Comparison of ENCODE assay signal across 2 cellular contexts in genomic region chr15:37008205-37008604, GRCh38.
TF ChIP-seq lines count a peak whose summit lies in the region.

No MANE protein-coding gene starts in this region.

TF ChIP-seq in HepG2, 621 proteins besides CTCF, POLR2A, EP300 and RAD21 (continued from another document):
- TF ChIP-seq ZNF225 (CRISPR knock-in tag; IDR thresholded peaks at IDR 0.05) = no peak
- 0 out of 2 replicates have a peak, but pooled peaks have one; percentile 27 for TF ChIP-seq PPARG (CRISPR knock-in tag; conservative IDR thresholded peaks at IDR 0.05)
- peak; percentile 24; the same call in 1 of the 2 replicates for TF ChIP-seq HNF4G (IDR thresholded peaks at IDR 0.05; ENCODE audit: borderline replicate concordance, low read depth, low read length)
- TF ChIP-seq HNF4G (CRISPR knock-in tag; IDR thresholded peaks at IDR 0.05; ENCODE audit: borderline replicate concordance, low read depth) = no peak
- no peak for TF ChIP-seq MTA1 (CRISPR knock-in tag; IDR thresholded peaks at IDR 0.05; ENCODE audit: borderline replicate concordance)
- TF ChIP-seq HNF4A (CRISPR knock-in tag; IDR thresholded peaks at IDR 0.05) = peak; percentile 41
- no peak for TF ChIP-seq IKZF1 (IDR thresholded peaks at IDR 0.05)
- TF ChIP-seq SIX4 (CRISPR knock-in tag; IDR thresholded peaks at IDR 0.05) = peak; percentile 72; the same call in 1 of the 2 replicates
- TF ChIP-seq CENPT (CRISPR knock-in tag; IDR thresholded peaks at IDR 0.05; ENCODE audit: low read depth) = no peak
- TF ChIP-seq ZNF772 (CRISPR knock-in tag; IDR thresholded peaks at IDR 0.05) = no peak
- no peak for TF ChIP-seq ZNF780A (CRISPR knock-in tag; IDR thresholded peaks at IDR 0.05)
- TF ChIP-seq ZNF263 (CRISPR knock-in tag; IDR thresholded peaks at IDR 0.05) = no peak
- no peak for TF ChIP-seq ZNF644 (CRISPR knock-in tag; IDR thresholded peaks at IDR 0.05; ENCODE audit: low read depth)
- no peak for TF ChIP-seq DRAP1 (CRISPR knock-in tag; IDR thresholded peaks at IDR 0.05)
- 0 out of 2 replicates have a peak, but pooled peaks have one; percentile 35 for TF ChIP-seq PAXIP1 (CRISPR knock-in tag; conservative IDR thresholded peaks at IDR 0.05)
- peak; percentile 70; the same call in 1 of the 2 replicates for TF ChIP-seq SIX1 (CRISPR knock-in tag; IDR thresholded peaks at IDR 0.05; ENCODE audit: borderline replicate concordance)

TF ChIP-seq in SK-N-SH, 30 proteins besides CTCF, POLR2A, EP300 and RAD21 (continued from another document):
- no peak for TF ChIP-seq ZBTB33 (IDR thresholded peaks at IDR 0.05; ENCODE audit: borderline replicate concordance, low read depth)
- TF ChIP-seq TAF1 (IDR thresholded peaks at IDR 0.05; ENCODE audit: borderline replicate concordance, low read depth, low read length) = no peak
- no peak for TF ChIP-seq REST (IDR thresholded peaks at IDR 0.05; ENCODE audit: low read depth, low read length)
- no peak for TF ChIP-seq USF2 (IDR thresholded peaks at IDR 0.05; ENCODE audit: borderline replicate concordance, low read depth, low read length)
- no peak for TF ChIP-seq FOSL2 (IDR thresholded peaks at IDR 0.05; ENCODE audit: borderline replicate concordance, low read depth)
- no peak for TF ChIP-seq NRF1 (IDR thresholded peaks at IDR 0.05; ENCODE audit: low read depth, low read length)
- no peak for TF ChIP-seq TCF12 (IDR thresholded peaks at IDR 0.05)
- no peak for TF ChIP-seq ELF1 (IDR thresholded peaks at IDR 0.05)
- no peak for TF ChIP-seq NFIC (IDR thresholded peaks at IDR 0.05; ENCODE audit: borderline replicate concordance)
- no peak for TF ChIP-seq FOXJ3 (CRISPR knock-in tag; IDR thresholded peaks at IDR 0.05)
- no peak for TF ChIP-seq MXI1 (IDR thresholded peaks at IDR 0.05; ENCODE audit: low read depth, low read length)
- TF ChIP-seq CHD2 (IDR thresholded peaks at IDR 0.05; ENCODE audit: low read length, partially characterized antibody) = no peak
TF ChIP-seq in SK-N-SH: peak in this region for 0.
